In the genomic region with DNA sequence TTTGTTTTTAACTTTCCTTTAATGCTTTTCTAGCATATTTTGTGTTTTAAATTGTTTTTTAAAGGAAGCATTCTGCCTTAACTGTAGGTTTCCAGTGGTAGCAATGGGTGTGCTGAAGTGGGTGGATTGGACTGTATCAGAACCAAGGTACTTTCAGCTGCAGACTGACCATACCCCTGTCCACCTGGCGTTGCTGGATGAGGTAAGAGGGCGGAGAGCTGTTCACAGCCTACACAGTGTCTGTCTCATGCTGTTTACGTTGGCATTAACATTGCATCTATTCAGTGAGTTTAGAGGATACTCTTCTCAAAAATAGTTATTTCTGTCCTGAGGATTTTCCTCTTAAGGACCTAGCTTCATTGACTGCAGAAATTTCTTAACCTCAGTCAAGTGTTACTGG, we compare ENCODE assay signal across 24 cellular contexts. TPM values are rescaled to one million over a fixed set of nuclear protein-coding genes. Genes with fewer than 3 reads are reported as not detected.
DNase-seq lines count a peak whose midpoint lies in the region; ATAC-seq and TF ChIP-seq lines count a peak whose summit lies in the region.
"Had no signal": no experiment of that assay in that cellular context is flagged by ENCODE, and none has a peak within 500 bp of the region (broad histone marks: within the 10 kb centered on the region; RNA-seq: fewer than 3 reads in every experiment).

No MANE protein-coding gene starts in this region.

- intact Hi-C loops in mucosa of descending colon (cut with DNase I, micrococcal nuclease): no loop called here

- no peak for TF ChIP-seq CTCF in SU-DHL-6 (IDR thresholded peaks at IDR 0.05; ENCODE audit: insufficient read depth, low read length, poor library complexity, severe bottlenecking)
- no peak for TF ChIP-seq CTCF in mucosa of descending colon (IDR thresholded peaks at IDR 0.05)

- H3K27me3 Mint-ChIP-seq in stimulated activated naive CD8-positive, alpha-beta T cell treated with anti-CD3 and anti-CD28 coated beads, Interleukin-15, Interleukin-2, amounts not matched to agents 100 ng/mL and 50 ng/mL, for 24 hours: no peaks in the 10 kb centered on the region
- no peaks in the 10 kb centered on the region for H3K27me3 Mint-ChIP-seq in stimulated activated naive CD8-positive, alpha-beta T cell treated with anti-CD3 and anti-CD28 coated beads, Interleukin-15, amount 100 ng/mL, for 72 hours
- H3K27me3 Mint-ChIP-seq: activated CD4-positive, alpha-beta T cell treated with anti-CD3 and anti-CD28 coated beads, Interleukin-2, amount 10 ng/mL, durations not matched to agents 24 days and 14 days; activated T-helper 17 cell treated with anti-CD3 and anti-CD28 coated beads, Interleukin-2, amount 50 U/mL, for 72 hours; central memory CD8-positive, alpha-beta T cell had no signal

- H3F3A ChIP-seq in SU-DHL-6 (ENCODE audit: insufficient read depth): peaks cover 43% of the 10 kb centered on the region

- no peaks in the 10 kb centered on the region for H3K79me2 ChIP-seq in SU-DHL-6 (ENCODE audit: insufficient read depth, low read length)

- no peak for ATAC-seq in stimulated activated naive CD8-positive, alpha-beta T cell treated with anti-CD3 and anti-CD28 coated beads, Interleukin-15, amount 100 ng/mL, for 72 hours
- peak; percentile 12 for ATAC-seq in mucosa of descending colon
- ATAC-seq in GM21526 (IDR thresholded peaks at IDR 0.05; ENCODE audit: low FRiP score, unreplicated experiment): no peak
- ATAC-seq in GM21737 (IDR thresholded peaks at IDR 0.05; ENCODE audit: unreplicated experiment): no peak
- ATAC-seq: activated T-helper 17 cell treated with anti-CD3 and anti-CD28 coated beads, Interleukin-2, amount 50 U/mL, for 72 hours; K562; Panc1 had no signal

- DNase-seq in stimulated activated naive CD8-positive, alpha-beta T cell treated with anti-CD3 and anti-CD28 coated beads, Interleukin-15, amount 100 ng/mL, for 72 hours: no peak
- DNase-seq in mucosa of descending colon: no peak
- DNase-seq in NCI-H1694 (lab: John Stamatoyannopoulos, UW): no peak
- DNase-seq: activated CD4-positive, alpha-beta T cell treated with anti-CD3 and anti-CD28 coated beads, Interleukin-2, amount 10 ng/mL, durations not matched to agents 24 days and 14 days; GOT3; nucleus accumbens; retina; stimulated activated CD4-positive, alpha-beta T cell treated with anti-CD3 and anti-CD28 coated beads, Interleukin-4, amount 100 ng/mL, for 1 hour; stimulated activated naive CD4-positive, alpha-beta T cell; T-helper 2 cell had no signal

- H3K4me1 ChIP-seq in mucosa of descending colon (ENCODE audit: low read depth): no peaks in the 10 kb centered on the region

- H3K27ac Mint-ChIP-seq in stimulated activated naive CD8-positive, alpha-beta T cell treated with anti-CD3 and anti-CD28 coated beads, Interleukin-15, Interleukin-2, amounts not matched to agents 100 ng/mL and 50 ng/mL, for 24 hours: peak overlapping the region; percentile 45
- peak overlapping the region in 1 of 2 donors; percentile 44 for H3K27ac Mint-ChIP-seq in stimulated activated naive CD8-positive, alpha-beta T cell treated with anti-CD3 and anti-CD28 coated beads, Interleukin-15, amount 100 ng/mL, for 72 hours
- H3K27ac Mint-ChIP-seq: activated CD4-positive, alpha-beta T cell treated with anti-CD3 and anti-CD28 coated beads, Interleukin-2, amount 10 ng/mL, durations not matched to agents 24 days and 14 days; activated T-helper 17 cell treated with anti-CD3 and anti-CD28 coated beads, Interleukin-2, amount 50 U/mL, for 72 hours had no signal

- no peak overlapping the region for H2AFZ ChIP-seq in SU-DHL-6 (ENCODE audit: low read depth, low read length, severe bottlenecking)

- no peaks in the 10 kb centered on the region for H4K20me1 ChIP-seq in SU-DHL-6 (ENCODE audit: low read depth, low read length)

- H3K27ac ChIP-seq in SU-DHL-6 (ENCODE audit: low read depth, low read length): peak overlapping the region; percentile 3; the same call in 1 of the 2 replicates
- H3K27ac ChIP-seq: epithelial cell of prostate had no signal

- H3K27me3 ChIP-seq in SU-DHL-6 (ENCODE audit: low read length): no peaks in the 10 kb centered on the region
- H3K27me3 ChIP-seq: dorsolateral prefrontal cortex had no signal

- peaks cover 6% of the 10 kb centered on the region for H3K4me1 Mint-ChIP-seq in stimulated activated naive CD8-positive, alpha-beta T cell treated with anti-CD3 and anti-CD28 coated beads, Interleukin-15, Interleukin-2, amounts not matched to agents 100 ng/mL and 50 ng/mL, for 24 hours (ENCODE audit: low read depth)
- H3K4me1 Mint-ChIP-seq in stimulated activated naive CD8-positive, alpha-beta T cell treated with anti-CD3 and anti-CD28 coated beads, Interleukin-15, amount 100 ng/mL, for 72 hours: peaks cover 9% of the 10 kb centered on the region
- H3K4me1 Mint-ChIP-seq: activated T-helper 17 cell treated with anti-CD3 and anti-CD28 coated beads, Interleukin-2, amount 50 U/mL, for 72 hours had no signal

- H3K4me3 ChIP-seq in SU-DHL-6 (ENCODE audit: insufficient read depth, low read length, poor library complexity, severe bottlenecking) (no peak overlapping the region), mucosa of descending colon (no peak overlapping the region)
- H3K4me3 ChIP-seq: dorsolateral prefrontal cortex, K562 had no signal

- no peak overlapping the region for H3K9ac ChIP-seq in SU-DHL-6 (ENCODE audit: low read length)

- peaks cover 22% of the 10 kb centered on the region for H3K36me3 ChIP-seq in SU-DHL-6 (ENCODE audit: low read length)
- peaks cover 18% of the 10 kb centered on the region for H3K36me3 ChIP-seq in mucosa of descending colon (ENCODE audit: low read depth)

- H3K9me3 ChIP-seq in SU-DHL-6 (ENCODE audit: insufficient read depth, low read length) (no peaks in the 10 kb centered on the region), mucosa of descending colon (no peaks in the 10 kb centered on the region)

- peaks cover 84% of the 10 kb centered on the region for H3K36me3 Mint-ChIP-seq in stimulated activated naive CD8-positive, alpha-beta T cell treated with anti-CD3 and anti-CD28 coated beads, Interleukin-15, Interleukin-2, amounts not matched to agents 100 ng/mL and 50 ng/mL, for 24 hours (ENCODE audit: low read depth)

- no peak overlapping the region for H3K4me3 Mint-ChIP-seq in stimulated activated naive CD8-positive, alpha-beta T cell treated with anti-CD3 and anti-CD28 coated beads, Interleukin-15, Interleukin-2, amounts not matched to agents 100 ng/mL and 50 ng/mL, for 24 hours
- no peak overlapping the region for H3K4me3 Mint-ChIP-seq in stimulated activated naive CD8-positive, alpha-beta T cell treated with anti-CD3 and anti-CD28 coated beads, Interleukin-15, amount 100 ng/mL, for 72 hours
- H3K4me3 Mint-ChIP-seq: activated CD4-positive, alpha-beta T cell treated with anti-CD3 and anti-CD28 coated beads, Interleukin-2, amount 10 ng/mL, durations not matched to agents 24 days and 14 days; activated T-helper 17 cell treated with anti-CD3 and anti-CD28 coated beads, Interleukin-2, amount 50 U/mL, for 72 hours; central memory CD8-positive, alpha-beta T cell had no signal

- no peaks in the 10 kb centered on the region for H3K9me3 Mint-ChIP-seq in stimulated activated naive CD8-positive, alpha-beta T cell treated with anti-CD3 and anti-CD28 coated beads, Interleukin-15, Interleukin-2, amounts not matched to agents 100 ng/mL and 50 ng/mL, for 24 hours
- no peaks in the 10 kb centered on the region for H3K9me3 Mint-ChIP-seq in stimulated activated naive CD8-positive, alpha-beta T cell treated with anti-CD3 and anti-CD28 coated beads, Interleukin-15, amount 100 ng/mL, for 72 hours
- H3K9me3 Mint-ChIP-seq: activated CD4-positive, alpha-beta T cell treated with anti-CD3 and anti-CD28 coated beads, Interleukin-2, amount 10 ng/mL, durations not matched to agents 24 days and 14 days; activated naive CD4-positive, alpha-beta T cell treated with anti-CD3 and anti-CD28 coated beads, Interleukin-2, amount 50 U/mL, for 72 hours; activated T-helper 17 cell treated with anti-CD3 and anti-CD28 coated beads, Interleukin-2, amount 50 U/mL, for 72 hours; central memory CD8-positive, alpha-beta T cell had no signal

- no peak overlapping the region for H3K4me2 ChIP-seq in SU-DHL-6 (ENCODE audit: low read depth, low read length, poor library complexity, severe bottlenecking)

- H3K9me2 ChIP-seq in SU-DHL-6 (replicated peaks; ENCODE audit: insufficient read depth, low read length): no peaks in the 10 kb centered on the region

RNA-seq across cellular contexts. Expression of a gene that starts 11.9 kb away (rescaled TPM):
- 10 to 100 TPM; 47.9 to 51.7 (median 50.0) TPM for total RNA-seq in mucosa of descending colon

RNA-seq across cellular contexts. Expression of a gene that starts 14.1 kb away (rescaled TPM):
- 100 to 1,000 TPM; 269 to 272 (median 271) TPM for total RNA-seq in mucosa of descending colon

RNA-seq across cellular contexts. Expression of a gene that starts 26.3 kb away (rescaled TPM):
- total RNA-seq in mucosa of descending colon: not detected
- total RNA-seq: activated CD4-positive, alpha-beta T cell treated with anti-CD3 and anti-CD28 coated beads, Interleukin-2, amount 10 ng/mL, durations not matched to agents 24 days and 14 days; astrocyte; NCI-H460; SK-MEL-5 had no signal

RNA-seq across cellular contexts. Expression of a gene that starts 39.2 kb away (rescaled TPM):
- total RNA-seq in mucosa of descending colon: 10 to 100 TPM; 65.4 to 76.1 (median 71.3) TPM

RNA-seq across cellular contexts. Expression of a gene that starts 49.7 kb away (rescaled TPM):
- 100 to 1,000 TPM in 2 of 3 donors, 10 to 100 TPM in 1; 82.3 to 142 (median 121) TPM for total RNA-seq in mucosa of descending colon
